Comparison of ENCODE assay signal across 2 cellular contexts in genomic region chr21:38631171-38631570, GRCh38.
TF ChIP-seq lines count a peak whose summit lies in the region.

No MANE protein-coding gene starts in this region.

TF ChIP-seq in GM23338, 12 proteins besides CTCF, POLR2A, EP300 and RAD21 (continued from another document):
- TF ChIP-seq ZNF462 (CRISPR knock-in tag; IDR thresholded peaks at IDR 0.05) (no peak), EZH2 (IDR thresholded peaks at IDR 0.05; ENCODE audit: low read depth, unreplicated experiment) (no peak), ZNF331 (CRISPR knock-in tag; IDR thresholded peaks at IDR 0.05; ENCODE audit: low read depth) (no peak), ZNF114 (CRISPR knock-in tag; IDR thresholded peaks at IDR 0.05) (no peak), NANOG (IDR thresholded peaks at IDR 0.05; ENCODE audit: borderline replicate concordance) (no peak), POLR2AphosphoS5 (IDR thresholded peaks at IDR 0.05; ENCODE audit: low read depth) (no peak), CREB1 (CRISPR knock-in tag; IDR thresholded peaks at IDR 0.05; ENCODE audit: low read depth) (no peak), EZH2phosphoT487 (IDR thresholded peaks at IDR 0.05; ENCODE audit: unreplicated experiment) (no peak), REST (IDR thresholded peaks at IDR 0.05; ENCODE audit: unreplicated experiment) (no peak), ETS1 (IDR thresholded peaks at IDR 0.05) (no peak)

TF ChIP-seq in WTC11, 78 proteins besides CTCF, POLR2A, EP300 and RAD21 (continued from another document):
- TF ChIP-seq ZNF532 (CRISPR knock-in tag; IDR thresholded peaks at IDR 0.05; ENCODE audit: borderline replicate concordance) (no peak), SP1 (CRISPR knock-in tag; conservative IDR thresholded peaks at IDR 0.05) (no peak), HMGXB4 (CRISPR knock-in tag; IDR thresholded peaks at IDR 0.05) (no peak), ZBTB21 (CRISPR knock-in tag; IDR thresholded peaks at IDR 0.05; ENCODE audit: borderline replicate concordance) (no peak), AFF4 (CRISPR knock-in tag; IDR thresholded peaks at IDR 0.05; ENCODE audit: borderline replicate concordance) (no peak), ATF3 (CRISPR knock-in tag; conservative IDR thresholded peaks at IDR 0.05) (no peak), NFATC4 (CRISPR knock-in tag; IDR thresholded peaks at IDR 0.05) (no peak), CREB1 (CRISPR knock-in tag; IDR thresholded peaks at IDR 0.05) (no peak), AR (CRISPR knock-in tag; IDR thresholded peaks at IDR 0.05) (no peak), ZBTB43 (CRISPR knock-in tag; IDR thresholded peaks at IDR 0.05) (no peak), GABPB1 (CRISPR knock-in tag; IDR thresholded peaks at IDR 0.05) (no peak), TP53 (CRISPR knock-in tag; IDR thresholded peaks at IDR 0.05) (no peak), PREB (CRISPR knock-in tag; IDR thresholded peaks at IDR 0.05; ENCODE audit: borderline replicate concordance) (no peak), HMGA2 (CRISPR knock-in tag; IDR thresholded peaks at IDR 0.05) (no peak), ATF2 (CRISPR knock-in tag; IDR thresholded peaks at IDR 0.05; ENCODE audit: borderline replicate concordance, low read depth) (no peak), JAZF1 (CRISPR knock-in tag; IDR thresholded peaks at IDR 0.05) (no peak)
